Comparison of ENCODE assay signal across 31 cellular contexts in the genomic region with DNA sequence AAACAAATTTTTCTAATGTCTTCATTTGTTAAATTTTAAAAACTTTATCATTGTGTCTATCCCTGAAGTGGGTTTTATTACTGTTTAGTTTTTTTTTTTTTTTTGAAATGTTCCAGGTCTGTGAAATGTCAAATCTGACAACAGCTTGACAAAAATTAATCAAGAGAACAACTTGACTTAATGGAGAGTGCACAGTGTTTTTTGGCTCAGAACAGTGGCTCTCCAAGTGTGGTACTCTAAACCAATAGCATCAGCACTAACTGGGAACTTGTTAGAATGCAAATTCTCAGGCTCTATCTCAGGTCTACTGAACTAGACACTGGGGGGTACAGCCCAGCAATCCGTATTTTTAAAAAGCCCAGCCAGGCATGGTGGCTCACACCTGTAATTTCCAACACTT.
"Had no signal": no experiment of that assay in that cellular context is flagged by ENCODE, and none has a peak within 500 bp of the region (broad histone marks: within the 10 kb centered on the region; RNA-seq: fewer than 3 reads in every experiment).

No MANE protein-coding gene starts in this region.

- H3K4me1 ChIP-seq: colonic mucosa, esophagus squamous epithelium had no signal

- H3K27ac ChIP-seq: adrenal gland, body of pancreas, colonic mucosa, epithelial cell of prostate, esophagus squamous epithelium, gastroesophageal sphincter had no signal

- H3K4me3 ChIP-seq: adrenal gland, body of pancreas, colonic mucosa, esophagus squamous epithelium, gastroesophageal sphincter had no signal

- ATAC-seq: activated CD4-positive, alpha-beta T cell treated with anti-CD3 and anti-CD28 coated beads for 36 hours; activated CD8-positive, alpha-beta memory T cell treated with anti-CD3 and anti-CD28 coated beads, Interleukin-2, amount 10 ng/mL, durations not matched to agents 7 days and 5 days; activated CD8-positive, alpha-beta T cell treated with anti-CD3 and anti-CD28 coated beads, Interleukin-2, amount 10 ng/mL, durations not matched to agents 7 days and 5 days; activated naive CD8-positive, alpha-beta T cell treated with anti-CD3 and anti-CD28 coated beads, Interleukin-2, amount 50 U/mL, for 24 hours; body of pancreas; gastroesophageal sphincter; T-helper 17 cell had no signal

- H3K27me3 ChIP-seq: adrenal gland, body of pancreas, colonic mucosa, esophagus squamous epithelium, gastroesophageal sphincter had no signal

- H3K36me3 ChIP-seq: adrenal gland, colonic mucosa, esophagus squamous epithelium had no signal

- FAIRE-seq: endometrium, endothelial cell of umbilical vein had no signal

- DNase-seq: activated CD4-positive, alpha-beta memory T cell treated with anti-CD3 and anti-CD28 coated beads for 36 hours; activated CD4-positive, alpha-beta T cell treated with anti-CD3 and anti-CD28 coated beads for 36 hours; activated CD4-positive, alpha-beta T cell treated with anti-CD3 and anti-CD28 coated beads, Interleukin-2, amount 10 ng/mL, durations not matched to agents 24 days and 14 days; activated CD4-positive, CD25-positive, alpha-beta regulatory T cell; activated CD4-positive, CD25-positive, alpha-beta regulatory T cell treated with anti-CD3 and anti-CD28 coated beads, Interleukin-2, amount 50 U/mL, for 72 hours; activated CD8-positive, alpha-beta memory T cell treated with anti-CD3 and anti-CD28 coated beads, Interleukin-2, amount 10 ng/mL, durations not matched to agents 7 days and 5 days; activated CD8-positive, alpha-beta memory T cell treated with anti-CD3 and anti-CD28 coated beads, Interleukin-2, amount 50 U/mL, for 4 hours; activated CD8-positive, alpha-beta T cell treated with anti-CD3 and anti-CD28 coated beads, Interleukin-2, amount 10 ng/mL, durations not matched to agents 7 days and 5 days; activated effector memory CD4-positive, alpha-beta T cell treated with anti-CD3 and anti-CD28 coated beads, Interleukin-2, amount 50 U/mL, for 16 hours; activated naive CD4-positive, alpha-beta T cell treated with anti-CD3 and anti-CD28 coated beads for 36 hours; activated naive CD8-positive, alpha-beta T cell treated with anti-CD3 and anti-CD28 coated beads for 36 hours; activated naive CD8-positive, alpha-beta T cell treated with anti-CD3 and anti-CD28 coated beads, Interleukin-2, amount 50 U/mL, for 24 hours; activated T-cell treated with anti-CD3 and anti-CD28 coated beads, Interleukin-2, amount 50 U/mL, for 1 hour; activated T-cell treated with anti-CD3 and anti-CD28 coated beads, Interleukin-2, amount 50 U/mL, for 48 hours; adrenal gland; amygdala; aorta; body of pancreas; central memory CD4-positive, alpha-beta T cell; cerebellar nuclear complex; colonic mucosa; effector CD8-positive, alpha-beta T cell; esophagus squamous epithelium; foreskin melanocyte; T-helper 1 cell; T-helper 17 cell; T1000 had no signal

- H3K9me3 ChIP-seq: adrenal gland, body of pancreas, colonic mucosa, esophagus squamous epithelium, gastroesophageal sphincter had no signal
